6 cellular contexts compared by ENCODE assay signal in the genomic region with DNA sequence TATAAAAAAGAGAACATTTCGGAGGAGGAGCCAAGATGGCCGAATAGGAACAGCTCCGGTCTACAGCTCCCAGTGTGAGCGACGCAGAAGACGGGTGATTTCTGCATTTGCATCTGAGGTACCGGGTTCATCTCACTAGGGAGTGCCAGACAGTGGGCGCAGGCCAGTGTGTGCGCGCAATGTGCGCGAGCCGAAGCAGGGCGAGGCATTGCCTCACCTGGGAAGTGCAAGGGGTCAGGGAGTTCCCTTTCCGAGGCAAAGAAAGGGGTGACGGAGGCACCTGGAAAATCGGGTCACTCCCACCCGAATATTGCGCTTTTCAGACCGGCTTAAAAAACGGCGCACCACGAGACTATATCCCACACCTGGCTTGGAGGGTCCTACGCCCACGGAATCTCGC.
A peak's percentile ranks its signal among the peaks of the same experiment; 100 is the strongest.
DNase-seq lines count a peak whose midpoint lies in the region; ATAC-seq and TF ChIP-seq lines count a peak whose summit lies in the region.
"Not testable (repeated sequence)": the region's sequence is repeated elsewhere in the genome, so short reads cannot be mapped to it uniquely, and the experiment has no call there.

No MANE protein-coding gene starts in this region.

- H3K4me1 ChIP-seq in ES-I3 (ENCODE audit: insufficient read depth, low read length) (peaks cover 12% of the 10 kb centered on the region; the same call in 1 of the 2 replicates), HUES6 (ENCODE audit: control insufficient read depth, insufficient read depth, low read length) (peaks cover 15% of the 10 kb centered on the region), neural progenitor cell (peaks cover 41% of the 10 kb centered on the region)
- H3K4me1 ChIP-seq in endodermal cell (ENCODE audit: control insufficient read depth, insufficient read depth, low read length) = not testable (repeated sequence)

- H3K27ac ChIP-seq in HUES6 (ENCODE audit: low read depth, low read length) (peak overlapping the region; percentile 80; the same call in 1 of the 2 replicates), neural progenitor cell (peak overlapping the region; percentile 88)
- not testable (repeated sequence) for H3K27ac ChIP-seq in endodermal cell (ENCODE audit: low read depth, low read length)

- not testable (repeated sequence) for H3K79me2 ChIP-seq in neural progenitor cell (ENCODE audit: low read depth)

- not testable (repeated sequence) for H3K36me3 Mint-ChIP-seq in endodermal cell (ENCODE audit: low read depth); neural progenitor cell

- H3K27me3 Mint-ChIP-seq in endodermal cell (ENCODE audit: insufficient read depth); neural progenitor cell (ENCODE audit: insufficient read depth, low read depth): not testable (repeated sequence)

- H3K9ac ChIP-seq in ES-I3 (ENCODE audit: low read depth, low read length) = peak overlapping the region; percentile 56
- H3K9ac ChIP-seq in HUES6 (ENCODE audit: low read length) = peak overlapping the region; percentile 39
- H3K9ac ChIP-seq in endodermal cell (ENCODE audit: extremely low read depth, low read length, poor library complexity, severe bottlenecking); neural progenitor cell: not testable (repeated sequence)

- not testable (repeated sequence) for H3K27me3 ChIP-seq in HUES6 (ENCODE audit: control insufficient read depth, insufficient read depth, low read length); endodermal cell (ENCODE audit: control insufficient read depth, insufficient read depth, low read length, poor library complexity, severe bottlenecking); neural progenitor cell

- not testable (repeated sequence) for H4K20me1 ChIP-seq in neural progenitor cell (ENCODE audit: low read depth)

- 90% methylated on average over 16 of the region's 26 CpGs; no CpG with 5 or more reads in 1 of the 2 experiments for WGBS in endodermal cell (ENCODE audit: insufficient coverage in 1 of 2, insufficient read length in 1 of 2), 2 experiments

- not testable (repeated sequence) for H3K36me3 ChIP-seq in ES-I3 (ENCODE audit: insufficient read depth, low read length); HUES6 (ENCODE audit: control insufficient read depth, insufficient read depth, low read length); endodermal cell (ENCODE audit: control insufficient read depth, insufficient read depth, low read length); neural progenitor cell

- H3F3A ChIP-seq in neural progenitor cell (ENCODE audit: low read depth) = peaks cover 31% of the 10 kb centered on the region

- H3K27ac Mint-ChIP-seq in endodermal cell (peak overlapping the region; percentile 97), neural progenitor cell (peak overlapping the region; percentile 93)

- peak; percentile 1 for DNase-seq in SW480 (ENCODE audit: low spot score)
- DNase-seq in endodermal cell; neural progenitor cell (ENCODE audit: low spot score): not testable (repeated sequence)
- peak; percentile 24 to 26 for DNase-seq in left colon

- peak overlapping the region; percentile 71 for H3K4me2 ChIP-seq in neural progenitor cell

- not testable (repeated sequence) for TF ChIP-seq CTCF in endodermal cell (conservative IDR thresholded peaks at IDR 0.05); neural progenitor cell (IDR thresholded peaks at IDR 0.05)

- H3K4me3 ChIP-seq in HUES6 (ENCODE audit: low read depth, low read length) (peak overlapping the region; percentile 49), neural progenitor cell (peak overlapping the region; percentile 30)
- not testable (repeated sequence) for H3K4me3 ChIP-seq in endodermal cell (ENCODE audit: low read length)

- peak overlapping the region; percentile 67 for H3K4me3 Mint-ChIP-seq in endodermal cell
- peak overlapping the region; percentile 41 for H3K4me3 Mint-ChIP-seq in neural progenitor cell

- not testable (repeated sequence) for ATAC-seq in left colon

- H3K9me3 ChIP-seq in ES-I3 (ENCODE audit: control insufficient read depth, insufficient read depth, low read length); HUES6 (ENCODE audit: control insufficient read depth, insufficient read depth, low read depth, low read length); endodermal cell (ENCODE audit: control insufficient read depth, low read length); neural progenitor cell (ENCODE audit: low read depth): not testable (repeated sequence)

- H3K9me3 Mint-ChIP-seq in endodermal cell, neural progenitor cell: not testable (repeated sequence)

- H2AFZ ChIP-seq in neural progenitor cell (replicated peaks) = not testable (repeated sequence)

- intact Hi-C loops in left colon (cut with DNase I, micrococcal nuclease) = not testable (repeated sequence)

- peaks cover 24% of the 10 kb centered on the region for H3K4me1 Mint-ChIP-seq in endodermal cell
- H3K4me1 Mint-ChIP-seq in neural progenitor cell = peaks cover 23% of the 10 kb centered on the region
